18 cellular contexts compared by ENCODE assay signal in genomic region chr7:8371742-8372141, GRCh38.
A peak's percentile ranks its signal among the peaks of the same experiment; 100 is the strongest.
DNase-seq lines count a peak whose midpoint lies in the region; ATAC-seq, FAIRE-seq and TF ChIP-seq lines count a peak whose summit lies in the region.
"Had no signal": no experiment of that assay in that cellular context is flagged by ENCODE, and none has a peak within 500 bp of the region (broad histone marks: within the 10 kb centered on the region; RNA-seq: fewer than 3 reads in every experiment).

No MANE protein-coding gene starts in this region.

- peaks cover 15% of the 10 kb centered on the region for H3K27me3 Mint-ChIP-seq in activated CD8-positive, alpha-beta T cell treated with anti-CD3 and anti-CD28 coated beads for 36 hours

- WGBS in GM12878 (ENCODE audit: insufficient coverage, insufficient replicate concordance, low lambda C conversion rate, missing lambda C conversion rate): 20% methylated on average over 2 of the region's 2 CpGs

- TF ChIP-seq EP300 in GM12878 (IDR thresholded peaks at IDR 0.05; ENCODE audit: borderline replicate concordance in 1 of 2, control insufficient read depth in 1 of 2, low read depth in 2 of 2, low read length in 2 of 2): no peak

- H3K36me3 ChIP-seq in BLaER1: no peaks in the 10 kb centered on the region
- H3K36me3 ChIP-seq in GM12878 (ENCODE audit: control insufficient read depth in 2 of 2, insufficient read depth in 2 of 2, low read length in 1 of 2): no peaks in the 10 kb centered on the region
- no peaks in the 10 kb centered on the region for H3K36me3 ChIP-seq in PC-3 (ENCODE audit: low read depth, low read length)
- H3K36me3 ChIP-seq: SJCRH30 had no signal

- H3K4me1 ChIP-seq in BLaER1 (peaks cover 10% of the 10 kb centered on the region), GM12878 (ENCODE audit: control insufficient read depth, insufficient read depth, low read length) (no peaks in the 10 kb centered on the region), PC-3 (ENCODE audit: insufficient read depth, low read length) (no peaks in the 10 kb centered on the region)
- H3K4me1 ChIP-seq: SJCRH30 had no signal

- no peaks in the 10 kb centered on the region for H3F3A ChIP-seq in PC-3 (ENCODE audit: low read length, unreplicated experiment)

- H3K4me3 ChIP-seq in BLaER1 (no peak overlapping the region), GM12878 (no peak overlapping the region), PC-3 (ENCODE audit: low read length) (no peak overlapping the region)
- H3K4me3 ChIP-seq: SJCRH30 had no signal

- H3K9me3 ChIP-seq in BLaER1 (no peaks in the 10 kb centered on the region), GM12878 (replicated peaks; ENCODE audit: control insufficient read depth, insufficient read depth, low read length) (no peaks in the 10 kb centered on the region), PC-3 (ENCODE audit: low read length) (no peaks in the 10 kb centered on the region)
- H3K9me3 ChIP-seq: SJCRH30 had no signal

- intact Hi-C loops in GM12878 (cut with micrococcal nuclease; ENCODE audit: unreplicated experiment): no loop called here
- intact Hi-C loops in activated CD8-positive, alpha-beta T cell treated with anti-CD3 and anti-CD28 coated beads for 36 hours (cut with micrococcal nuclease): no loop called here
- intact Hi-C loops in PC-3 (cut with micrococcal nuclease): no loop called here

- H3K79me2 ChIP-seq in GM12878 (ENCODE audit: control insufficient read depth, insufficient read depth, low read length): no peaks in the 10 kb centered on the region
- H3K79me2 ChIP-seq in PC-3 (ENCODE audit: low read length): no peaks in the 10 kb centered on the region

- H3K4me1 Mint-ChIP-seq in activated CD8-positive, alpha-beta T cell treated with anti-CD3 and anti-CD28 coated beads for 36 hours (ENCODE audit: low read depth): no peaks in the 10 kb centered on the region

- FAIRE-seq in GM12878 (lab: Jason Lieb, UNC): no peak

- H3K4me2 ChIP-seq in BLaER1: peak overlapping the region; percentile 33
- no peak overlapping the region for H3K4me2 ChIP-seq in GM12878 (ENCODE audit: control insufficient read depth, insufficient read depth)
- H3K4me2 ChIP-seq in PC-3 (ENCODE audit: low read length): no peak overlapping the region

- SMC1A ChIA-PET in GM12878 (lab: Charles Lee; ENCODE audit: uncharacterized antibody, unreplicated experiment): interaction anchor here (1.2 to 1.4 kb wide), 4 partner anchors 9 to 24 kb away, joined by 4 to 5 read pairs (median 4); no protein-coding TSS in a partner anchor

- no peaks in the 10 kb centered on the region for H3K27me3 ChIP-seq in BLaER1
- H3K27me3 ChIP-seq in GM12878 (replicated peaks in 1 of 2; ENCODE audit: control insufficient read depth in 2 of 2, insufficient read depth in 2 of 2, low read length in 1 of 2): no peaks in the 10 kb centered on the region
- no peaks in the 10 kb centered on the region for H3K27me3 ChIP-seq in PC-3 (ENCODE audit: low read length)
- H3K27me3 ChIP-seq: SJCRH30 had no signal

- CTCF ChIA-PET in GM12878 (lab: Yijun Ruan, JAX) (interaction anchor here (0.9 to 1.1 kb wide), 2 partner anchors 11 to 13 kb away, joined by 3 read pairs; no protein-coding TSS in a partner anchor), PC-3 (lab: Charles Lee) (no interaction called here)
- CTCF ChIA-PET in activated CD8-positive, alpha-beta T cell treated with anti-CD3 and anti-CD28 coated beads for 36 hours (lab: Charles Lee): no interaction called here

- no peak overlapping the region for H3K4me3 Mint-ChIP-seq in activated CD8-positive, alpha-beta T cell treated with anti-CD3 and anti-CD28 coated beads for 36 hours
- H3K4me3 Mint-ChIP-seq: CD4-positive, CD25-positive, alpha-beta regulatory T cell had no signal

- H3K9me2 ChIP-seq in PC-3 (replicated peaks; ENCODE audit: low read length): no peaks in the 10 kb centered on the region

- H4K20me1 ChIP-seq in BLaER1 (no peaks in the 10 kb centered on the region), GM12878 (ENCODE audit: control insufficient read depth, insufficient read depth) (no peaks in the 10 kb centered on the region), PC-3 (ENCODE audit: low read length) (no peaks in the 10 kb centered on the region)

- BruUV-seq in GM12878 (replicated peaks; lab: Mats Ljungman, UMichigan) (no TSS peak), PC-3 (replicated peaks; lab: Mats Ljungman, UMichigan) (no TSS peak)

- TF ChIP-seq CTCF in GM12878 (IDR thresholded peaks at IDR 0.05 in 2 of 3, conservative IDR thresholded peaks at IDR 0.05 in 1 of 3; ENCODE audit: control insufficient read depth in 2 of 3, extremely low read depth in 1 of 3, insufficient read depth in 1 of 3, low read depth in 3 of 3, low read length in 3 of 3): no peak
- no peak for TF ChIP-seq CTCF in activated CD8-positive, alpha-beta T cell treated with anti-CD3 and anti-CD28 coated beads for 36 hours (IDR thresholded peaks at IDR 0.05)
- TF ChIP-seq CTCF in PC-3 (conservative IDR thresholded peaks at IDR 0.05; ENCODE audit: low read depth, low read length): no peak

- H3K27ac ChIP-seq in BLaER1: no peak overlapping the region
- H3K27ac ChIP-seq in GM12878 (ENCODE audit: control insufficient read depth, insufficient read depth): no peak overlapping the region
- no peak overlapping the region for H3K27ac ChIP-seq in PC-3 (ENCODE audit: low read length)
- H3K27ac ChIP-seq: RWPE1, SJCRH30 had no signal

- in situ Hi-C loops in GM12878 (cut with MboI): no loop called here

- DNase-seq in GM12878 (ENCODE audit: low read depth, low spot score) (no peak), PC-3 (no peak), NCI-H1048 (lab: John Stamatoyannopoulos, UW) (no peak)
- no peak for DNase-seq in activated CD8-positive, alpha-beta T cell treated with anti-CD3 and anti-CD28 coated beads for 36 hours
- no peak for DNase-seq in activated CD4-positive, CD25-positive, alpha-beta regulatory T cell (lab: John Stamatoyannopoulos, UW)
- DNase-seq: CD4-positive, CD25-positive, alpha-beta regulatory T cell; DMS79 treated with DMSO at 0.1 percent for 48 hours; GDM1; Karpas-422; NCI-H2029; NCI-H524; OCI-M1; SJCRH30; SW 1271 had no signal

- POLR2A ChIA-PET in GM12878 (lab: Charles Lee): no interaction called here
- POLR2A ChIA-PET in activated CD8-positive, alpha-beta T cell treated with anti-CD3 and anti-CD28 coated beads for 36 hours (lab: Charles Lee): interaction anchor here (0.8 kb wide), 1 partner anchor 15 kb away, joined by 3 read pairs; no protein-coding TSS in a partner anchor
- POLR2A ChIA-PET in PC-3 (lab: Charles Lee; ENCODE audit: unreplicated experiment): no interaction called here

- no peak overlapping the region for H2AFZ ChIP-seq in GM12878 (ENCODE audit: control insufficient read depth, low read depth, low read length)
- H2AFZ ChIP-seq in PC-3 (ENCODE audit: low read length): no peak overlapping the region

- H3K9ac ChIP-seq in BLaER1: no peak overlapping the region
- no peak overlapping the region for H3K9ac ChIP-seq in GM12878 (ENCODE audit: control insufficient read depth, insufficient read depth, low read length)
- no peak overlapping the region for H3K9ac ChIP-seq in PC-3 (ENCODE audit: low read length)

- no peaks in the 10 kb centered on the region for H3K9me3 Mint-ChIP-seq in activated CD8-positive, alpha-beta T cell treated with anti-CD3 and anti-CD28 coated beads for 36 hours

- RAD21 ChIA-PET in GM12878 (lab: Charles Lee; ENCODE audit: unreplicated experiment): interaction anchor here (1.1 kb wide), 1 partner anchor 13 kb away, joined by 4 read pairs; no protein-coding TSS in a partner anchor

- ATAC-seq in GM18873 (IDR thresholded peaks at IDR 0.05; ENCODE audit: low FRiP score, unreplicated experiment) (peak; percentile 94), HG03469 (IDR thresholded peaks at IDR 0.05; ENCODE audit: unreplicated experiment) (peak; percentile 89), GM12878 (peak; percentile 79), PC-3 (no peak)
- no peak for ATAC-seq in activated CD8-positive, alpha-beta T cell treated with anti-CD3 and anti-CD28 coated beads for 36 hours

- H3K36me3 Mint-ChIP-seq in activated CD8-positive, alpha-beta T cell treated with anti-CD3 and anti-CD28 coated beads for 36 hours (ENCODE audit: low read depth): no peaks in the 10 kb centered on the region
- H3K36me3 Mint-ChIP-seq: CD4-positive, CD25-positive, alpha-beta regulatory T cell had no signal

- no peak for TF ChIP-seq RAD21 in GM12878 (IDR thresholded peaks at IDR 0.05; ENCODE audit: insufficient read depth, low read depth, low read length)

- H3K27ac Mint-ChIP-seq in activated CD8-positive, alpha-beta T cell treated with anti-CD3 and anti-CD28 coated beads for 36 hours: no peak overlapping the region
- H3K27ac Mint-ChIP-seq: CD4-positive, CD25-positive, alpha-beta regulatory T cell had no signal

- no peak for TF ChIP-seq POLR2A in GM12878 (IDR thresholded peaks at IDR 0.05; ENCODE audit: low read depth, low read length)

TF ChIP-seq in GM12878, 131 proteins besides CTCF, POLR2A, EP300 and RAD21 (continues in another document):
- TF ChIP-seq EED (IDR thresholded peaks at IDR 0.05; ENCODE audit: low read depth): no peak
- TF ChIP-seq SUPT20H (IDR thresholded peaks at IDR 0.05; ENCODE audit: borderline replicate concordance, control insufficient read depth, low read depth, low read length): no peak
- no peak for TF ChIP-seq BHLHE40 (IDR thresholded peaks at IDR 0.05; ENCODE audit: borderline replicate concordance in 1 of 2, low read depth in 2 of 2, low read length in 1 of 2)
- TF ChIP-seq WRNIP1 (IDR thresholded peaks at IDR 0.05; ENCODE audit: borderline replicate concordance, low read depth, low read length): no peak
- TF ChIP-seq POU2F2 (IDR thresholded peaks at IDR 0.05; ENCODE audit: borderline replicate concordance, low read depth, low read length): no peak
- no peak for TF ChIP-seq HSF1 (IDR thresholded peaks at IDR 0.05; ENCODE audit: low read depth, low read length)
- no peak for TF ChIP-seq MYB (IDR thresholded peaks at IDR 0.05; ENCODE audit: borderline replicate concordance, low read depth, low read length)
- no peak for TF ChIP-seq KAT2A (conservative IDR thresholded peaks at IDR 0.05; ENCODE audit: control insufficient read depth, low read depth, low read length)
- no peak for TF ChIP-seq RB1 (IDR thresholded peaks at IDR 0.05; ENCODE audit: borderline replicate concordance)
- no peak for TF ChIP-seq STAT1 (conservative IDR thresholded peaks at IDR 0.05)
- TF ChIP-seq HDAC2 (IDR thresholded peaks at IDR 0.05): no peak
- no peak for TF ChIP-seq ATF7 (IDR thresholded peaks at IDR 0.05; ENCODE audit: low read depth)

Comparison
In these comparisons a context has a peak if more than half of its experiments do, and no peak if none do; other contexts are left out.
1. ATAC-seq: peak in GM18873 (single experiment), HG03469 (single experiment) and GM12878 (single experiment); none in activated CD8-positive, alpha-beta T cell treated with anti-CD3 and anti-CD28 coated beads for 36 hours (single experiment) and PC-3 (single experiment).